ENCODE assay signal across 13 cellular contexts in genomic region chr10:65341323-65341922, GRCh38.
DNase-seq lines count a peak whose midpoint lies in the region; ATAC-seq and TF ChIP-seq lines count a peak whose summit lies in the region.
"Had no signal": no experiment of that assay in that cellular context is flagged by ENCODE, and none has a peak within 500 bp of the region (broad histone marks: within the 10 kb centered on the region; RNA-seq: fewer than 3 reads in every experiment).

No MANE protein-coding gene starts in this region.

- no peak overlapping the region for H3K9ac ChIP-seq in HCT116 (ENCODE audit: low read length)

- TF ChIP-seq POLR2A in HCT116 (IDR thresholded peaks at IDR 0.05; ENCODE audit: borderline replicate concordance, extremely low read depth, insufficient read depth, insufficient read length), result no peak
- TF ChIP-seq POLR2A in sigmoid colon (IDR thresholded peaks at IDR 0.05), result no peak

- H3K4me3 Mint-ChIP-seq in osteocyte (ENCODE audit: unreplicated experiment), result no peak overlapping the region
- H3K4me3 Mint-ChIP-seq: CD14-positive monocyte had no signal

- no peaks in the 10 kb centered on the region for H3K36me3 Mint-ChIP-seq in osteocyte (ENCODE audit: unreplicated experiment)
- H3K36me3 Mint-ChIP-seq: CD14-positive monocyte had no signal

- H3K4me3 ChIP-seq in HCT116 (replicated peaks in 1 of 2; ENCODE audit: low read depth in 1 of 2, low read length in 2 of 2), result no peak overlapping the region
- no peak overlapping the region for H3K4me3 ChIP-seq in sigmoid colon
- H3K4me3 ChIP-seq: K562 had no signal

- ATAC-seq in HCT116 (no peak), HG02840 (IDR thresholded peaks at IDR 0.05; ENCODE audit: low FRiP score, unreplicated experiment) (no peak)
- no peak for ATAC-seq in stimulated activated naive CD8-positive, alpha-beta T cell treated with anti-CD3 and anti-CD28 coated beads, Interleukin-15, Interleukin-2, amounts not matched to agents 100 U/mL and 50 U/mL, for 24 hours
- ATAC-seq: K562 had no signal

- DNase-seq in HCT116 (ENCODE audit: low read depth, low spot score) (no peak), SK-MEL-5 (ENCODE audit: low read depth, low spot score) (peak; percentile 95), fibroblast of peridontal ligament (ENCODE audit: extremely low read depth) (peak; percentile 5), osteocyte (ENCODE audit: extremely low spot score, unreplicated experiment) (no peak), occipital lobe (lab: John Stamatoyannopoulos, UW) (no peak), sigmoid colon (no peak)
- DNase-seq in stimulated activated naive CD8-positive, alpha-beta T cell treated with anti-CD3 and anti-CD28 coated beads, Interleukin-15, Interleukin-2, amounts not matched to agents 100 U/mL and 50 U/mL, for 24 hours, result no peak
- DNase-seq: central memory CD4-positive, alpha-beta T cell; NCI-H345; SHP77 had no signal

- in situ Hi-C loops in SK-MEL-5 (cut with HindIII; ENCODE audit: low pct_unique_long_range_greater_than_20kb, low sequenced_read_pairs), result no loop called here

- no peak for TF ChIP-seq EP300 in sigmoid colon (IDR thresholded peaks at IDR 0.05)

- H3K27ac ChIP-seq in HCT116 (ENCODE audit: low read depth, low read length) (no peak overlapping the region), sigmoid colon (no peak overlapping the region)

- 36 to 40% methylated on average over 4 of the region's 4 CpGs for WGBS in sigmoid colon, 2 donors

- no peaks in the 10 kb centered on the region for H4K20me1 ChIP-seq in HCT116 (ENCODE audit: insufficient read depth)

- no peak overlapping the region for H3K4me2 ChIP-seq in HCT116 (ENCODE audit: low read length)

- H3K79me2 ChIP-seq in HCT116 (ENCODE audit: insufficient read depth, low read length), result no peaks in the 10 kb centered on the region

- POLR2A ChIA-PET in HCT116 (lab: Charles Lee), result no interaction called here

- intact Hi-C loops in HCT116 (cut with micrococcal nuclease), result no loop called here
- intact Hi-C loops in sigmoid colon (cut with DNase I), result no loop called here

- H3K9me3 ChIP-seq in HCT116 (ENCODE audit: control insufficient read depth in 1 of 2, insufficient read depth in 1 of 2, low read depth in 1 of 2, low read length in 2 of 2) (no peaks in the 10 kb centered on the region), sigmoid colon (no peaks in the 10 kb centered on the region)

- no peaks in the 10 kb centered on the region for H3K27me3 Mint-ChIP-seq in osteocyte (ENCODE audit: unreplicated experiment)

- H3K4me1 ChIP-seq in HCT116 (ENCODE audit: control insufficient read depth in 1 of 2, insufficient read depth in 2 of 2, low read length in 2 of 2) (no peaks in the 10 kb centered on the region), sigmoid colon (peaks cover 0 to 9% (median 6%) of the 10 kb centered on the region in 4 donors)

- peak overlapping the region; percentile 46 for H2AFZ ChIP-seq in HCT116 (ENCODE audit: low read depth, low read length, poor library complexity, severe bottlenecking)

- H3K9me2 ChIP-seq in HCT116 (ENCODE audit: insufficient read depth), result no peaks in the 10 kb centered on the region

- no peaks in the 10 kb centered on the region for H3K27me3 ChIP-seq in HCT116 (ENCODE audit: insufficient read depth, low read length)
- H3K27me3 ChIP-seq in sigmoid colon, result no peaks in the 10 kb centered on the region

- H3K27ac Mint-ChIP-seq in osteocyte (ENCODE audit: unreplicated experiment), result peak overlapping the region; percentile 37
- H3K27ac Mint-ChIP-seq: CD14-positive monocyte had no signal

- BruUV-seq in HCT116 (replicated peaks; lab: Mats Ljungman, UMichigan), result no TSS peak

- TF ChIP-seq CTCF in HCT116 (IDR thresholded peaks at IDR 0.05 in 2 of 3, conservative IDR thresholded peaks at IDR 0.05 in 1 of 3; ENCODE audit: borderline replicate concordance in 1 of 3, insufficient read depth in 1 of 3, low read depth in 2 of 3, low read length in 2 of 3) (no peak), osteocyte (IDR thresholded peaks at IDR 0.05) (no peak), sigmoid colon (IDR thresholded peaks at IDR 0.05) (no peak)

- H3K4me1 Mint-ChIP-seq in osteocyte (ENCODE audit: unreplicated experiment), result peaks cover 19% of the 10 kb centered on the region

- no peaks in the 10 kb centered on the region for H3K9me3 Mint-ChIP-seq in osteocyte (ENCODE audit: unreplicated experiment)

- H3K36me3 ChIP-seq in HCT116 (ENCODE audit: control insufficient read depth in 1 of 2, insufficient read depth in 2 of 2, low read length in 2 of 2) (no peaks in the 10 kb centered on the region), sigmoid colon (no peaks in the 10 kb centered on the region)

- no peak for TF ChIP-seq RAD21 in HCT116 (IDR thresholded peaks at IDR 0.05; ENCODE audit: low read depth)

- RAD21 ChIA-PET in HCT116 (lab: Charles Lee; ENCODE audit: low non-redundant PET in 1 of 2, low total read pairs in 2 of 2, uncharacterized antibody in 2 of 2, unreplicated experiment in 2 of 2), result no interaction called here

- CTCF ChIA-PET in HCT116 (lab: Charles Lee), result no interaction called here

TF ChIP-seq in HCT116, 20 proteins besides CTCF, POLR2A, EP300 and RAD21:
- TF ChIP-seq JUND (IDR thresholded peaks at IDR 0.05), result no peak
- TF ChIP-seq CEBPB (IDR thresholded peaks at IDR 0.05; ENCODE audit: low read depth), result no peak
- TF ChIP-seq CBX3 (IDR thresholded peaks at IDR 0.05; ENCODE audit: low read depth), result no peak
- no peak for TF ChIP-seq SP1 (IDR thresholded peaks at IDR 0.05; ENCODE audit: low read depth)
- TF ChIP-seq TCF7L2 (IDR thresholded peaks at IDR 0.05; ENCODE audit: borderline replicate concordance, extremely low read depth, insufficient read depth, insufficient read length), result no peak
- TF ChIP-seq ZNF274 (IDR thresholded peaks at IDR 0.05; ENCODE audit: low read depth, low read length), result no peak
- no peak for TF ChIP-seq EZH2phosphoT487 (IDR thresholded peaks at IDR 0.05; ENCODE audit: borderline replicate concordance)
- no peak for TF ChIP-seq YY1 (IDR thresholded peaks at IDR 0.05; ENCODE audit: extremely low read depth, insufficient replicate concordance, low read depth, low read length)
- no peak for TF ChIP-seq MAX (IDR thresholded peaks at IDR 0.05)
- TF ChIP-seq ZFX (IDR thresholded peaks at IDR 0.05), result no peak
- TF ChIP-seq SRF (IDR thresholded peaks at IDR 0.05; ENCODE audit: low read depth), result no peak

Comparison
In these comparisons a context has a peak if more than half of its experiments do, and no peak if none do; other contexts are left out.
1. DNase-seq: peak in SK-MEL-5 (single experiment) and fibroblast of peridontal ligament (single experiment); none in HCT116 (single experiment), osteocyte (single experiment), occipital lobe (single experiment), sigmoid colon (single experiment) and stimulated activated naive CD8-positive, alpha-beta T cell treated with anti-CD3 and anti-CD28 coated beads, Interleukin-15, Interleukin-2, amounts not matched to agents 100 U/mL and 50 U/mL, for 24 hours (single experiment).